Comparison of ENCODE assay signal across 1 cellular context in genomic region chr20:58605292-58606065, GRCh38.
TF ChIP-seq lines count a peak whose summit lies in the region.

No MANE protein-coding gene starts in this region.

TF ChIP-seq in IMR-90, 13 proteins besides CTCF, POLR2A, EP300 and RAD21 (continued from another document):
- no peak for TF ChIP-seq MAFK (IDR thresholded peaks at IDR 0.05; ENCODE audit: low read depth, low read length)
- no peak for TF ChIP-seq NFE2L2 (IDR thresholded peaks at IDR 0.05; ENCODE audit: low read depth, low read length)
